1 cellular context compared by ENCODE assay signal in the genomic region with DNA sequence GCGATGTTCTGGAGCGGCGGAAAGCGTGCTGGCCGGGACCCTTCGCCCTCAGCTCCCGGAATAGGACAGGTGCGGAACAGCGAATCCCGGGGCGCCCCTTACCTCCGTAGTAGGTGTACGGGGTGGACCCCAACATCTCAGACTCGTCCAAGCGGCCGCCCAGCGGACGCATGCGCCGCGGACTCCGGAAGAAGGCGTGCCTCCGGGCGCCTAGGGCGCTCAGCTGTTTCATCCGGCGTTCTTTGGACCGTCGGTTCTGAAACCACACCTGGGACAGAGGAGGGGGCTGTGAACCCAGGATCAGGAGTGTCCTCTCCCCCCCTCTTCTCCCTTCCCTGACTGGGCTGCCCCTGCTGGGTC.
TF ChIP-seq lines count a peak whose summit lies in the region.

No MANE protein-coding gene starts in this region.

TF ChIP-seq in IMR-90, 13 proteins besides CTCF, POLR2A, EP300 and RAD21:
- TF ChIP-seq FOS (IDR thresholded peaks at IDR 0.05; ENCODE audit: low read depth, low read length): no peak
- no peak for TF ChIP-seq MAZ (IDR thresholded peaks at IDR 0.05; ENCODE audit: borderline replicate concordance, low read depth, low read length)
- TF ChIP-seq, protein P1, sequence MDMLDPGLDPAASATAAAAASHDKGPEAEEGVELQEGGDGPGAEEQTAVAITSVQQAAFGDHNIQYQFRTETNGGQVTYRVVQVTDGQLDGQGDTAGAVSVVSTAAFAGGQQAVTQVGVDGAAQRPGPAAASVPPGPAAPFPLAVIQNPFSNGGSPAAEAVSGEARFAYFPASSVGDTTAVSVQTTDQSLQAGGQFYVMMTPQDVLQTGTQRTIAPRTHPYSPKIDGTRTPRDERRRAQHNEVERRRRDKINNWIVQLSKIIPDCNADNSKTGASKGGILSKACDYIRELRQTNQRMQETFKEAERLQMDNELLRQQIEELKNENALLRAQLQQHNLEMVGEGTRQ (IDR thresholded peaks at IDR 0.05; ENCODE audit: low read depth, low read length): no peak
- TF ChIP-seq CEBPB (IDR thresholded peaks at IDR 0.05; ENCODE audit: low read depth, low read length): no peak
